ENCODE assay signal across 9 cellular contexts in genomic region chr7:41702635-41703371, GRCh38. TPM values are rescaled to one million over a fixed set of nuclear protein-coding genes. Genes with fewer than 3 reads are reported as not detected.
DNase-seq lines count a peak whose midpoint lies in the region; ATAC-seq and TF ChIP-seq lines count a peak whose summit lies in the region.
"Had no signal": no experiment of that assay in that cellular context is flagged by ENCODE, and none has a peak within 500 bp of the region (broad histone marks: within the 10 kb centered on the region; RNA-seq: fewer than 3 reads in every experiment).

Gene INHBA (minus strand): TSS chr7:41703090. CDS start chr7:41700374, 2,716 bp downstream.

- H3K4me3 ChIP-seq in adrenal gland (no peak within 1 kb of the TSS), skeletal muscle cell (ENCODE audit: low read depth, low read length) (peak within 1 kb of the TSS; percentile 74)
- H3K4me3 ChIP-seq: ovary had no signal

- H3K9me3 ChIP-seq in adrenal gland (replicated peaks in 1 of 3) = no peaks in the 10 kb centered on the region
- H3K9me3 ChIP-seq: ovary had no signal

- peak in 1 of 2 donors; percentile 22 for TF ChIP-seq POLR2A in adrenal gland (IDR thresholded peaks at IDR 0.05)

- no peaks in the 10 kb centered on the region for H3K36me3 ChIP-seq in adrenal gland (replicated peaks in 1 of 2)
- H3K36me3 ChIP-seq: ovary had no signal

- WGBS in adrenal gland, 4 donors = 53 to 72% (median 66%) methylated on average over 3 of the region's 3 CpGs

- peak; percentile 93 for DNase-seq in HCEC 1CT
- DNase-seq in adrenal gland = peak in 5 of 7 donors; percentile 44 to 69 (median 45)
- DNase-seq in cardiac septum (ENCODE audit: low spot score) = no peak
- DNase-seq in skeletal muscle cell (ENCODE audit: low read depth) = peak; percentile 86
- no peak for DNase-seq in NCI-H146 treated with DMSO at 0.1 percent for 48 hours (lab: John Stamatoyannopoulos, UW; ENCODE audit: unreplicated experiment)

- TF ChIP-seq CTCF in adrenal gland (IDR thresholded peaks at IDR 0.05) = no peak

- intact Hi-C loops in adrenal gland (cut with DNase I) (loop anchor here in 1 of 2 donors (10.0 kb wide), 1 partner anchor 698 kb away; no protein-coding TSS in a partner anchor), cardiac septum (cut with DNase I) (no loop called here)

- ATAC-seq in GM19467 (IDR thresholded peaks at IDR 0.05; ENCODE audit: unreplicated experiment) = no peak
- no peak for ATAC-seq in GM21576 (IDR thresholded peaks at IDR 0.05; ENCODE audit: unreplicated experiment)
- ATAC-seq in HG02759 (IDR thresholded peaks at IDR 0.05; ENCODE audit: unreplicated experiment) = no peak

- peak within 1 kb of the TSS in 1 of 5 donors; percentile 18 for H3K27ac ChIP-seq in adrenal gland

- peaks cover 8 to 11% of the 10 kb centered on the region in 2 donors for H3K4me1 ChIP-seq in adrenal gland (replicated peaks in 1 of 2)

- H3K27me3 ChIP-seq in adrenal gland = no peaks in the 10 kb centered on the region
- H3K27me3 ChIP-seq: ovary had no signal

RNA-seq across cellular contexts. Expression of gene INHBA, which starts in this region (rescaled TPM):
- 1 to 10 TPM in 4 of 8 donors, under 1 TPM in 4; 0.35 to 4.1 (median 1.0) TPM for total RNA-seq in adrenal gland
- 1 to 10 TPM in 1 of 3 donors, under 1 TPM in 2; 0.71 to 1.4 (median 0.95) TPM for polyA plus RNA-seq in adrenal gland
- total RNA-seq in cardiac septum = 14.1 TPM

Comparison
In these comparisons a context has a peak if more than half of its experiments do, and no peak if none do; other contexts are left out.
1. DNase-seq: peak in HCEC 1CT (single experiment), adrenal gland (5 of 7) and skeletal muscle cell (single experiment); none in cardiac septum (single experiment) and NCI-H146 treated with DMSO at 0.1 percent for 48 hours (single experiment).